10 cellular contexts compared by ENCODE assay signal in the genomic region with DNA sequence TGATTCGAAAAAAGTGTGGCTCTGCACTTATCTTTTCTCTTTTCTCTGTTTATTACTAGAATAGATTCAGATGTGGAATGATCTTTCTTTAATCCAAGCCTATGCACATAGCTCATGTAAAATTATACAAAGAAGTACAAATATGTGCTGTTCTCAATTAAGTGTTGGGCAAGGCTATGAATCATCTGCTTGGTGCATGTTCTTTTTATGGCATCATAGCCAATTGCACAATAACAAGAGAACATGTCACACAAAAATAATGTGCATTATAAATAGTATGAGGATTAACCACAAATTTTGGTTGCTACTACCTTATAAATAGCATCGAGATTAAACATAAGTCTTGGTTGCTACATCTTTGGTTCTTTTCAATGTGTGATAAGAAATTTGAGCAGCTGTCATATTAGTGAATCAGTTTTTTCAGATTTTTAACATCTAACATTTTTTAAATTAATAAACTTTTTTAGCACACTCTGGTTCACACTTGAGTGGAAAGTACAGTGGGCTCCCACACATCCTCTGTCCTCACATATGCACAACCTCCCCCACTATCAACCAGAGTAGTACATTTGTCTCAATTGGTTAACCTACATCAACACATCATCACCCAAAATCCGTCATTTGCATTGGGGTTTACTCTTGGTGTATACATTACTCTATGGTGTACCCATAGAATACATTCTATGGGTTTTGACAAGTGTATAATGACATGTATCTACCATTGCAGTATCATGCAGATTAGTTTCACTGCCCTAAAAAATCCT. TPM values are rescaled to one million over a fixed set of nuclear protein-coding genes. Genes with fewer than 3 reads are reported as not detected.
DNase-seq lines count a peak whose midpoint lies in the region; ATAC-seq and TF ChIP-seq lines count a peak whose summit lies in the region.
"Had no signal": no experiment of that assay in that cellular context is flagged by ENCODE, and none has a peak within 500 bp of the region (broad histone marks: within the 10 kb centered on the region; RNA-seq: fewer than 3 reads in every experiment).

No MANE protein-coding gene starts in this region.

- intact Hi-C loops in HCT116 (cut with micrococcal nuclease): no loop called here
- intact Hi-C loops in stomach (cut with DNase I; ENCODE audit: low total_unique reads): no loop called here
- intact Hi-C loops in left colon (cut with DNase I, micrococcal nuclease): no loop called here

- TF ChIP-seq CTCF in HCT116 (IDR thresholded peaks at IDR 0.05 in 2 of 3, conservative IDR thresholded peaks at IDR 0.05 in 1 of 3; ENCODE audit: borderline replicate concordance in 1 of 3, insufficient read depth in 1 of 3, low read depth in 2 of 3, low read length in 2 of 3) (no peak), foreskin keratinocyte (conservative IDR thresholded peaks at IDR 0.05) (no peak), stomach (IDR thresholded peaks at IDR 0.05) (no peak)

- H3K27ac ChIP-seq in HCT116 (ENCODE audit: low read depth, low read length) (no peak overlapping the region), SJSA1 (peak overlapping the region; percentile 31; the same call in 1 of the 2 replicates), foreskin keratinocyte (no peak overlapping the region), stomach (peak overlapping the region in 3 of 5 donors; percentile 42 to 68 (median 60))
- H3K27ac ChIP-seq: PC-9 had no signal

- H3K4me1 ChIP-seq in HCT116 (ENCODE audit: control insufficient read depth in 1 of 2, insufficient read depth in 2 of 2, low read length in 2 of 2): 0 out of 4 replicates have a peak, but pooled peaks cover 0 to 4% of the 10 kb centered on the region in 2 experiments
- H3K4me1 ChIP-seq in SJSA1 (replicated peaks): peaks cover 19% of the 10 kb centered on the region
- peaks cover 30% of the 10 kb centered on the region for H3K4me1 ChIP-seq in foreskin keratinocyte
- peaks cover 0 to 23% (median 7%) of the 10 kb centered on the region in 4 donors for H3K4me1 ChIP-seq in stomach

- no peaks in the 10 kb centered on the region for H3K79me2 ChIP-seq in HCT116 (ENCODE audit: insufficient read depth, low read length)

- H4K20me1 ChIP-seq in HCT116 (ENCODE audit: insufficient read depth): no peaks in the 10 kb centered on the region

- WGBS in stomach, 5 donors: 46 to 69% (median 55%) methylated on average over 3 of the region's 3 CpGs

- H3K4me2 ChIP-seq in HCT116 (ENCODE audit: low read length): no peak overlapping the region
- H3K4me2 ChIP-seq: PC-9 had no signal

- ATAC-seq in HCT116 (no peak), foreskin keratinocyte (peak; percentile 82), left colon (no peak), HG03460 (IDR thresholded peaks at IDR 0.05; ENCODE audit: unreplicated experiment) (no peak)

- no peak for TF ChIP-seq EP300 in stomach (IDR thresholded peaks at IDR 0.05)

- H3K36me3 ChIP-seq in HCT116 (ENCODE audit: control insufficient read depth in 1 of 2, insufficient read depth in 2 of 2, low read length in 2 of 2): no peaks in the 10 kb centered on the region
- no peaks in the 10 kb centered on the region for H3K36me3 ChIP-seq in SJSA1
- H3K36me3 ChIP-seq in stomach: no peaks in the 10 kb centered on the region

- H2AFZ ChIP-seq in HCT116 (ENCODE audit: low read depth, low read length, poor library complexity, severe bottlenecking): no peak overlapping the region
- H2AFZ ChIP-seq: PC-9 had no signal

- RAD21 ChIA-PET in HCT116 (lab: Charles Lee; ENCODE audit: low non-redundant PET in 1 of 2, low total read pairs in 2 of 2, uncharacterized antibody in 2 of 2, unreplicated experiment in 2 of 2): no interaction called here

- no peaks in the 10 kb centered on the region for H3K9me3 ChIP-seq in HCT116 (ENCODE audit: control insufficient read depth in 1 of 2, insufficient read depth in 1 of 2, low read depth in 1 of 2, low read length in 2 of 2)
- no peaks in the 10 kb centered on the region for H3K9me3 ChIP-seq in SJSA1 (replicated peaks)
- no peaks in the 10 kb centered on the region for H3K9me3 ChIP-seq in stomach

- H3K27me3 ChIP-seq in HCT116 (ENCODE audit: insufficient read depth, low read length) (no peaks in the 10 kb centered on the region), SJSA1 (replicated peaks) (no peaks in the 10 kb centered on the region), foreskin keratinocyte (no peaks in the 10 kb centered on the region), stomach (no peaks in the 10 kb centered on the region)

- H3K9ac ChIP-seq in HCT116 (ENCODE audit: low read length): no peak overlapping the region

- CTCF ChIA-PET in HCT116 (lab: Charles Lee): no interaction called here

- TF ChIP-seq POLR2A in HCT116 (IDR thresholded peaks at IDR 0.05; ENCODE audit: borderline replicate concordance, extremely low read depth, insufficient read depth, insufficient read length) (no peak), stomach (IDR thresholded peaks at IDR 0.05) (no peak)

- no TSS peak for BruUV-seq in HCT116 (replicated peaks; lab: Mats Ljungman, UMichigan)

- no peak overlapping the region for H3K4me3 ChIP-seq in HCT116 (replicated peaks in 1 of 2; ENCODE audit: low read depth in 1 of 2, low read length in 2 of 2)
- H3K4me3 ChIP-seq in SJSA1: no peak overlapping the region
- no peak overlapping the region for H3K4me3 ChIP-seq in stomach
- H3K4me3 ChIP-seq: PC-9 had no signal

- no peak for TF ChIP-seq RAD21 in HCT116 (IDR thresholded peaks at IDR 0.05; ENCODE audit: low read depth)

- no peaks in the 10 kb centered on the region; the same call in 1 of the 2 replicates for H3K9me2 ChIP-seq in HCT116 (ENCODE audit: insufficient read depth)

- DNase-seq in HCT116 (ENCODE audit: low read depth, low spot score): no peak
- DNase-seq in SJSA1 (ENCODE audit: low read depth in 1 of 2, low spot score in 2 of 2): peak in 1 of 2 experiments; percentile 56
- DNase-seq in foreskin keratinocyte: peak; percentile 92 to 96
- no peak for DNase-seq in stomach
- no peak for DNase-seq in activated CD4-positive, alpha-beta T cell treated with anti-CD3 and anti-CD28 coated beads, Interleukin-2, amount 50 U/mL, for 48 hours
- no peak for DNase-seq in effector CD8-positive, alpha-beta T cell (lab: John Stamatoyannopoulos, UW)
- no peak for DNase-seq in left colon
- DNase-seq: activated T-cell treated with anti-CD3 and anti-CD28 coated beads, Interleukin-2, amount 50 U/mL, for 24 hours had no signal

- POLR2A ChIA-PET in HCT116 (lab: Charles Lee): no interaction called here

TF ChIP-seq in HCT116, 20 proteins besides CTCF, POLR2A, EP300 and RAD21:
- TF ChIP-seq CEBPB (IDR thresholded peaks at IDR 0.05; ENCODE audit: low read depth) (peak; percentile 86), FOSL1 (IDR thresholded peaks at IDR 0.05; ENCODE audit: low read depth) (0 out of 2 replicates have a peak, but pooled peaks have one; percentile 18), ZNF274 (IDR thresholded peaks at IDR 0.05; ENCODE audit: low read depth, low read length) (no peak)

RNA-seq across cellular contexts. Expression of a gene that starts 6.8 kb away (rescaled TPM):
- total RNA-seq in HCT116 (2021; ENCODE audit: unreplicated experiment): 3.8 TPM
- polyA plus RNA-seq in HCT116 (2012): 1.3 and 1.9 TPM in 2 replicates
- 10.2 and 13.9 TPM in 2 replicates for total RNA-seq in SJSA1 (2014; rRNA removed; shearing (Covaris generic))
- total RNA-seq in foreskin keratinocyte: 3.6 and 4.1 TPM in 2 replicates
- 2.4 and 3.2 TPM in 2 replicates for polyA plus RNA-seq in foreskin keratinocyte
- 10 to 100 TPM in 3 of 5 donors, 1 to 10 TPM in 2; 4.3 to 19.3 (median 13.3) TPM for total RNA-seq in stomach
- 1 to 10 TPM; 2.3 to 4.7 (median 2.3) TPM for polyA plus RNA-seq in stomach
- total RNA-seq in left colon: 1 to 10 TPM; 2.9 to 4.7 TPM

Comparison
In these comparisons a context has a peak if more than half of its experiments do, and no peak if none do; other contexts are left out.
1. DNase-seq: peak in foreskin keratinocyte (2 of 2); none in HCT116 (single experiment), stomach (single experiment), activated CD4-positive, alpha-beta T cell treated with anti-CD3 and anti-CD28 coated beads, Interleukin-2, amount 50 U/mL, for 48 hours (0 of 2), effector CD8-positive, alpha-beta T cell (single experiment) and left colon (0 of 2).
2. H3K27ac ChIP-seq: peak in SJSA1 (single experiment) and stomach (3 of 5); none in HCT116 (single experiment) and foreskin keratinocyte (single experiment).